Comparison of ENCODE assay signal across 8 cellular contexts in genomic region chr1:37692078-37692833, GRCh38. TPM values are rescaled to one million over a fixed set of nuclear protein-coding genes. Genes with fewer than 3 reads are reported as not detected.
A peak's percentile ranks its signal among the peaks of the same experiment; 100 is the strongest.
DNase-seq lines count a peak whose midpoint lies in the region; ATAC-seq, FAIRE-seq and TF ChIP-seq lines count a peak whose summit lies in the region.

Gene CDCA8, plus strand, starts transcription at chr1:37692516. Its CDS starts 175 bp downstream, at chr1:37692691.

- TF ChIP-seq POLR2A in H54 (IDR thresholded peaks at IDR 0.05; ENCODE audit: low read depth, low read length): peak; percentile 79

- H3K4me1 ChIP-seq in ES-I3 (ENCODE audit: insufficient read depth, low read length) (peaks cover 7% of the 10 kb centered on the region), RWPE2 (ENCODE audit: insufficient read depth, poor library complexity, severe bottlenecking) (peaks cover 3% of the 10 kb centered on the region)

- H3K9ac ChIP-seq in ES-I3 (ENCODE audit: low read depth, low read length): peak within 1 kb of the TSS; percentile 93

- H3K9me3 ChIP-seq in ES-I3 (ENCODE audit: control insufficient read depth, insufficient read depth, low read length) (no peaks in the 10 kb centered on the region), RWPE2 (ENCODE audit: severe bottlenecking) (no peaks in the 10 kb centered on the region)

- peak; percentile 76 for FAIRE-seq in H54 (lab: Jason Lieb, UNC)

- TF ChIP-seq CTCF in RWPE2 (IDR thresholded peaks at IDR 0.05; ENCODE audit: poor library complexity, severe bottlenecking): peak; percentile 62
- peak; percentile 54 for TF ChIP-seq CTCF in fibroblast of mammary gland (conservative IDR thresholded peaks at IDR 0.05; ENCODE audit: control insufficient read depth, insufficient read depth, low read depth, low read length)
- peak; percentile 43 for TF ChIP-seq CTCF in natural killer cell (IDR thresholded peaks at IDR 0.05)

- ATAC-seq in RWPE2 (ENCODE audit: low read depth) (peak; percentile 90), natural killer cell (peak; percentile 90 to 96 (median 90))

- intact Hi-C loops in activated T-helper 2 cell treated with anti-CD3 and anti-CD28 coated beads, Interferon-gamma antibody, Interleukin-2, Interleukin-4, amounts not matched to agents 10 μg/mL and 5 μg/mL and 100 μg/mL, durations not matched to agents 14 hours and 24 hours and 36 hours (cut with micrococcal nuclease): loop anchor here (5.0 kb wide), 2 partner anchors 215 to 300 kb away; partner anchors contain the start of gene SF3A3
- intact Hi-C loops in natural killer cell (cut with micrococcal nuclease): loop anchor here (1.0 to 5.0 kb wide), 4 partner anchors 97 to 320 kb away; partner anchors contain the start of genes GNL2 and UTP11

- H3K4me1 Mint-ChIP-seq in activated T-helper 2 cell treated with anti-CD3 and anti-CD28 coated beads, Interferon-gamma antibody, Interleukin-2, Interleukin-4, amounts not matched to agents 10 μg/mL and 5 μg/mL and 100 μg/mL, durations not matched to agents 14 hours and 24 hours and 36 hours (ENCODE audit: low read depth): peaks cover 37% of the 10 kb centered on the region
- H3K4me1 Mint-ChIP-seq in natural killer cell: peaks cover 21 to 43% of the 10 kb centered on the region in 2 donors

- no peaks in the 10 kb centered on the region for H3K27me3 Mint-ChIP-seq in activated T-helper 2 cell treated with anti-CD3 and anti-CD28 coated beads, Interferon-gamma antibody, Interleukin-2, Interleukin-4, amounts not matched to agents 10 μg/mL and 5 μg/mL and 100 μg/mL, durations not matched to agents 14 hours and 24 hours and 36 hours (ENCODE audit: low read depth)
- H3K27me3 Mint-ChIP-seq in natural killer cell (ENCODE audit: low read depth in 2 of 2): no peaks in the 10 kb centered on the region

- DNase-seq in H54 (ENCODE audit: insufficient read length, low spot score) (peak; percentile 98), LoVo (ENCODE audit: low spot score) (peak; percentile 97), RWPE2 (ENCODE audit: low spot score) (peak; percentile 96), fibroblast of mammary gland (ENCODE audit: low read depth) (peak; percentile 96), natural killer cell (peak; percentile 97)
- DNase-seq in activated T-helper 2 cell treated with anti-CD3 and anti-CD28 coated beads, Interferon-gamma antibody, Interleukin-2, Interleukin-4, amounts not matched to agents 10 μg/mL and 5 μg/mL and 100 μg/mL, durations not matched to agents 14 hours and 24 hours and 36 hours (ENCODE audit: low spot score): peak; percentile 99
- peak; percentile 99 for DNase-seq in stimulated activated naive CD4-positive, alpha-beta T cell treated with Interleukin-2 at 50 U/mL for 16 hours (lab: John Stamatoyannopoulos, UW)

- H3K4me3 ChIP-seq in RWPE2 (ENCODE audit: severe bottlenecking) (peak within 1 kb of the TSS; percentile 82), fibroblast of mammary gland (ENCODE audit: control insufficient read depth, low read depth, low read length) (peak within 1 kb of the TSS; percentile 97)

- H3K27ac Mint-ChIP-seq in activated T-helper 2 cell treated with anti-CD3 and anti-CD28 coated beads, Interferon-gamma antibody, Interleukin-2, Interleukin-4, amounts not matched to agents 10 μg/mL and 5 μg/mL and 100 μg/mL, durations not matched to agents 14 hours and 24 hours and 36 hours: peak within 1 kb of the TSS; percentile 87
- peak within 1 kb of the TSS; percentile 89 to 93 for H3K27ac Mint-ChIP-seq in natural killer cell

- peaks cover 3% of the 10 kb centered on the region; the same call in 1 of the 2 replicates for H3K36me3 ChIP-seq in ES-I3 (ENCODE audit: insufficient read depth, low read length)
- H3K36me3 ChIP-seq in RWPE2 (ENCODE audit: low read depth): peaks cover 51% of the 10 kb centered on the region

- peak within 1 kb of the TSS; percentile 40 for H3K27ac ChIP-seq in RWPE2 (ENCODE audit: poor library complexity, severe bottlenecking)

- H3K27me3 ChIP-seq in RWPE2 (ENCODE audit: insufficient read depth, poor library complexity, severe bottlenecking): no peaks in the 10 kb centered on the region

- peak within 1 kb of the TSS; percentile 94 for H3K4me3 Mint-ChIP-seq in activated T-helper 2 cell treated with anti-CD3 and anti-CD28 coated beads, Interferon-gamma antibody, Interleukin-2, Interleukin-4, amounts not matched to agents 10 μg/mL and 5 μg/mL and 100 μg/mL, durations not matched to agents 14 hours and 24 hours and 36 hours (ENCODE audit: low read depth)
- peak within 1 kb of the TSS; percentile 94 for H3K4me3 Mint-ChIP-seq in natural killer cell

- peaks cover 51% of the 10 kb centered on the region for H3K36me3 Mint-ChIP-seq in activated T-helper 2 cell treated with anti-CD3 and anti-CD28 coated beads, Interferon-gamma antibody, Interleukin-2, Interleukin-4, amounts not matched to agents 10 μg/mL and 5 μg/mL and 100 μg/mL, durations not matched to agents 14 hours and 24 hours and 36 hours (ENCODE audit: low read depth)
- no peaks in the 10 kb centered on the region for H3K36me3 Mint-ChIP-seq in natural killer cell

- H3K9me3 Mint-ChIP-seq in activated T-helper 2 cell treated with anti-CD3 and anti-CD28 coated beads, Interferon-gamma antibody, Interleukin-2, Interleukin-4, amounts not matched to agents 10 μg/mL and 5 μg/mL and 100 μg/mL, durations not matched to agents 14 hours and 24 hours and 36 hours: no peaks in the 10 kb centered on the region
- no peaks in the 10 kb centered on the region for H3K9me3 Mint-ChIP-seq in natural killer cell

RNA-seq across cellular contexts. Expression of gene CDCA8, which starts in this region (rescaled TPM):
- total RNA-seq in activated T-helper 2 cell treated with anti-CD3 and anti-CD28 coated beads, Interferon-gamma antibody, Interleukin-2, Interleukin-4, amounts not matched to agents 10 μg/mL and 5 μg/mL and 100 μg/mL, durations not matched to agents 14 hours and 24 hours and 36 hours: 41.2 TPM in 2 replicates
- total RNA-seq in natural killer cell: 1 to 10 TPM; 1.6 to 3.3 (median 2.2) TPM

Comparison
In these comparisons a context has a peak if more than half of its experiments do, and no peak if none do; other contexts are left out.
1. Peak in every context shown above with its lines: DNase-seq, ATAC-seq, H3K4me3 ChIP-seq and H3K27ac ChIP-seq.